Comparison of ENCODE assay signal across 11 cellular contexts in genomic region chr14:105529506-105530445, GRCh38. TPM values are rescaled to one million over a fixed set of nuclear protein-coding genes. Genes with fewer than 3 reads are reported as not detected.
DNase-seq lines count a peak whose midpoint lies in the region; ATAC-seq and TF ChIP-seq lines count a peak whose summit lies in the region.
"Had no signal": no experiment of that assay in that cellular context is flagged by ENCODE, and none has a peak within 500 bp of the region (broad histone marks: within the 10 kb centered on the region; RNA-seq: fewer than 3 reads in every experiment).

No MANE protein-coding gene starts in this region.

- DNase-seq in GM23338 (ENCODE audit: low spot score) = peak; percentile 3
- DNase-seq in activated CD8-positive, alpha-beta memory T cell treated with anti-CD3 and anti-CD28 coated beads, Interleukin-2, amount 10 ng/mL, durations not matched to agents 7 days and 5 days = peak; percentile 74
- DNase-seq in heart right ventricle = peak in 1 of 2 donors; percentile 66
- DNase-seq in stimulated activated CD4-positive, alpha-beta T cell treated with anti-CD3 and anti-CD28 coated beads, TNF-alpha, amount 100 ng/mL, for 4 hours (ENCODE audit: low read depth in 3 of 3) = peak in 2 of 3 experiments; percentile 35 to 45
- DNase-seq in SKM-1 treated with dmso at 0.1 percent for 144 hours (lab: John Stamatoyannopoulos, UW; ENCODE audit: unreplicated experiment) = no peak
- DNase-seq in HK-2 (ENCODE audit: unreplicated experiment) = no peak
- DNase-seq: DMS79 treated with DMSO at 0.1 percent for 48 hours, NCI-H1092 treated with DMSO at 0.1 percent for 48 hours had no signal

- H3K79me2 ChIP-seq in GM23338 (replicated peaks; ENCODE audit: insufficient read depth) = no peaks in the 10 kb centered on the region

- H3K27me3 Mint-ChIP-seq in GM23338 (ENCODE audit: insufficient read depth, low read depth, poor library complexity) = peaks cover 34% of the 10 kb centered on the region
- H3K27me3 Mint-ChIP-seq in activated CD8-positive, alpha-beta memory T cell treated with anti-CD3 and anti-CD28 coated beads, Interleukin-2, amount 10 ng/mL, durations not matched to agents 7 days and 5 days = peaks cover 10% of the 10 kb centered on the region

- H3K9me3 Mint-ChIP-seq in GM23338 = peaks cover 22% of the 10 kb centered on the region
- no peaks in the 10 kb centered on the region for H3K9me3 Mint-ChIP-seq in activated CD8-positive, alpha-beta memory T cell treated with anti-CD3 and anti-CD28 coated beads, Interleukin-2, amount 10 ng/mL, durations not matched to agents 7 days and 5 days (ENCODE audit: low read depth)

- no peak for ATAC-seq in GM23338
- peak; percentile 34 for ATAC-seq in activated CD8-positive, alpha-beta memory T cell treated with anti-CD3 and anti-CD28 coated beads, Interleukin-2, amount 10 ng/mL, durations not matched to agents 7 days and 5 days
- peak in 5 of 8 donors; percentile 6 to 39 (median 23) for ATAC-seq in heart right ventricle
- ATAC-seq in HG03469 (IDR thresholded peaks at IDR 0.05; ENCODE audit: unreplicated experiment) = no peak
- ATAC-seq in GM21381 (IDR thresholded peaks at IDR 0.05; ENCODE audit: unreplicated experiment) = no peak

- no peaks in the 10 kb centered on the region for H3K4me1 ChIP-seq in GM23338 (ENCODE audit: insufficient read depth)
- peaks cover 11 to 38% (median 30%) of the 10 kb centered on the region in 9 donors for H3K4me1 ChIP-seq in heart right ventricle

- CTCF ChIA-PET in activated CD8-positive, alpha-beta memory T cell treated with anti-CD3 and anti-CD28 coated beads, Interleukin-2, amount 10 ng/mL, durations not matched to agents 7 days and 5 days (lab: Charles Lee) = interaction anchor here (1.0 to 5.5 kb wide), 10 partner anchors 8 to 178 kb away, joined by 3 to 42 read pairs (median 11); no protein-coding TSS in a partner anchor

- no peak overlapping the region for H3K4me3 Mint-ChIP-seq in GM23338
- peak overlapping the region; percentile 81 for H3K4me3 Mint-ChIP-seq in activated CD8-positive, alpha-beta memory T cell treated with anti-CD3 and anti-CD28 coated beads, Interleukin-2, amount 10 ng/mL, durations not matched to agents 7 days and 5 days

- H3K4me3 ChIP-seq in GM23338 = no peak overlapping the region
- peak overlapping the region; percentile 14 to 83 (median 69) for H3K4me3 ChIP-seq in heart right ventricle

- H3K9me3 ChIP-seq in heart right ventricle = no peaks in the 10 kb centered on the region

- H3K27ac ChIP-seq in GM23338 (ENCODE audit: low read depth) (no peak overlapping the region), heart right ventricle (peak overlapping the region in 3 of 10 donors; percentile 15 to 28 (median 17))
- H3K27ac ChIP-seq: epithelial cell of prostate had no signal

- no peaks in the 10 kb centered on the region for H3K36me3 ChIP-seq in GM23338 (ENCODE audit: insufficient read depth)
- no peaks in the 10 kb centered on the region for H3K36me3 ChIP-seq in heart right ventricle

- H3K4me1 Mint-ChIP-seq in GM23338 = peaks cover 3% of the 10 kb centered on the region; the same call in 1 of the 3 replicates
- H3K4me1 Mint-ChIP-seq in activated CD8-positive, alpha-beta memory T cell treated with anti-CD3 and anti-CD28 coated beads, Interleukin-2, amount 10 ng/mL, durations not matched to agents 7 days and 5 days = peaks cover 21% of the 10 kb centered on the region

- no peak for TF ChIP-seq CTCF in GM23338 (conservative IDR thresholded peaks at IDR 0.05; ENCODE audit: low read depth in 2 of 2)
- no peak for TF ChIP-seq CTCF in heart right ventricle (IDR thresholded peaks at IDR 0.05)

- H2AFZ ChIP-seq in GM23338 = no peak overlapping the region

- peaks cover 33% of the 10 kb centered on the region for H3K27me3 ChIP-seq in GM23338 (ENCODE audit: insufficient read depth)
- H3K27me3 ChIP-seq in heart right ventricle = peaks cover 0 to 53% (median 0%) of the 10 kb centered on the region in 7 donors

- H3K4me2 ChIP-seq in GM23338 = no peak overlapping the region

- 52 to 53% methylated on average over 69 to 77 of the region's 78 CpGs for WGBS in heart right ventricle, 2 donors

- no peaks in the 10 kb centered on the region for H3K9me2 ChIP-seq in GM23338 (ENCODE audit: insufficient read depth)

- H3K36me3 Mint-ChIP-seq in GM23338 (ENCODE audit: low read depth) = peaks cover 9% of the 10 kb centered on the region; the same call in 2 of the 3 replicates
- H3K36me3 Mint-ChIP-seq in activated CD8-positive, alpha-beta memory T cell treated with anti-CD3 and anti-CD28 coated beads, Interleukin-2, amount 10 ng/mL, durations not matched to agents 7 days and 5 days = no peaks in the 10 kb centered on the region

- H3K27ac Mint-ChIP-seq in GM23338 = no peak overlapping the region
- peak overlapping the region; percentile 87 for H3K27ac Mint-ChIP-seq in activated CD8-positive, alpha-beta memory T cell treated with anti-CD3 and anti-CD28 coated beads, Interleukin-2, amount 10 ng/mL, durations not matched to agents 7 days and 5 days

- no peaks in the 10 kb centered on the region for H3F3A ChIP-seq in GM23338 (replicated peaks; ENCODE audit: low read depth)

- no peaks in the 10 kb centered on the region for H4K20me1 ChIP-seq in GM23338 (replicated peaks; ENCODE audit: insufficient read depth)

- intact Hi-C loops in heart right ventricle (cut with DNase I) = loop anchor here in 8 of 10 donors (2.0 to 10.0 kb wide), 7 partner anchors 37 to 162 kb away; partner anchors contain the start of gene TEDC1 (in 2 of the 8)

TF ChIP-seq in GM23338, 12 proteins besides CTCF, POLR2A, EP300 and RAD21 (continues in another document):
- no peak for TF ChIP-seq EZH2phosphoT487 (IDR thresholded peaks at IDR 0.05; ENCODE audit: unreplicated experiment)
- no peak for TF ChIP-seq POLR2AphosphoS5 (IDR thresholded peaks at IDR 0.05; ENCODE audit: low read depth)
- no peak for TF ChIP-seq ZNF331 (CRISPR knock-in tag; IDR thresholded peaks at IDR 0.05; ENCODE audit: low read depth)
- TF ChIP-seq EZH2 (IDR thresholded peaks at IDR 0.05; ENCODE audit: low read depth, unreplicated experiment) = no peak
- no peak for TF ChIP-seq JUNB (IDR thresholded peaks at IDR 0.05; ENCODE audit: unreplicated experiment)
- TF ChIP-seq STAT1 (IDR thresholded peaks at IDR 0.05; ENCODE audit: unreplicated experiment) = no peak
- TF ChIP-seq, protein P1, sequence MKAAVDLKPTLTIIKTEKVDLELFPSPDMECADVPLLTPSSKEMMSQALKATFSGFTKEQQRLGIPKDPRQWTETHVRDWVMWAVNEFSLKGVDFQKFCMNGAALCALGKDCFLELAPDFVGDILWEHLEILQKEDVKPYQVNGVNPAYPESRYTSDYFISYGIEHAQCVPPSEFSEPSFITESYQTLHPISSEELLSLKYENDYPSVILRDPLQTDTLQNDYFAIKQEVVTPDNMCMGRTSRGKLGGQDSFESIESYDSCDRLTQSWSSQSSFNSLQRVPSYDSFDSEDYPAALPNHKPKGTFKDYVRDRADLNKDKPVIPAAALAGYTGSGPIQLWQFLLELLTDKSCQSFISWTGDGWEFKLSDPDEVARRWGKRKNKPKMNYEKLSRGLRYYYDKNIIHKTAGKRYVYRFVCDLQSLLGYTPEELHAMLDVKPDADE (IDR thresholded peaks at IDR 0.05) = no peak

RNA-seq across cellular contexts. Expression of gene TMEM121, which starts 3.4 kb away (rescaled TPM):
- 0.93 and 1.3 TPM in 2 replicates for total RNA-seq in GM23338 (2014; rRNA removed; shearing (Covaris generic))
- polyA plus RNA-seq in GM23338 (2016; fragmentation: Nextera tagmentation; extraction: Ambion mirVana) (0.13 and 0.42 TPM in 2 replicates), heart right ventricle (1 to 10 TPM; 1.3 to 2.6 TPM)
- 10 to 100 TPM; 11.5 to 11.9 TPM for total RNA-seq in activated CD8-positive, alpha-beta memory T cell treated with anti-CD3 and anti-CD28 coated beads, Interleukin-2, amount 10 ng/mL, durations not matched to agents 7 days and 5 days
- total RNA-seq in heart right ventricle = 1 to 10 TPM in 8 of 10 donors, under 1 TPM in 2; 0.93 to 2.3 (median 1.7) TPM

RNA-seq across cellular contexts. Expression of gene TEDC1, which starts 38.7 kb away (rescaled TPM):
- total RNA-seq in GM23338 (2014; rRNA removed; shearing (Covaris generic)) = 3.9 and 16.3 TPM in 2 replicates
- polyA plus RNA-seq in GM23338 (2016; fragmentation: Nextera tagmentation; extraction: Ambion mirVana) (4.1 and 5.9 TPM in 2 replicates), heart right ventricle (10 to 100 TPM in 1 of 2 donors, 1 to 10 TPM in 1; 8.4 to 10.0 TPM)
- total RNA-seq in activated CD8-positive, alpha-beta memory T cell treated with anti-CD3 and anti-CD28 coated beads, Interleukin-2, amount 10 ng/mL, durations not matched to agents 7 days and 5 days = 10 to 100 TPM; 40.6 to 56.8 TPM
- total RNA-seq in heart right ventricle = 1 to 10 TPM; 2.3 to 5.2 (median 4.2) TPM

RNA-seq across cellular contexts. Expression of gene CRIP1, which starts 43.1 kb away (rescaled TPM):
- total RNA-seq in GM23338 (2014; rRNA removed; shearing (Covaris generic)) = 0.80 and 7.7 TPM in 2 replicates
- polyA plus RNA-seq in GM23338 (2016; fragmentation: Nextera tagmentation; extraction: Ambion mirVana) (8.4 and 13.2 TPM in 2 replicates), heart right ventricle (100 to 1,000 TPM; 149 to 170 TPM)
- 100 to 1,000 TPM; 546 to 574 TPM for total RNA-seq in activated CD8-positive, alpha-beta memory T cell treated with anti-CD3 and anti-CD28 coated beads, Interleukin-2, amount 10 ng/mL, durations not matched to agents 7 days and 5 days
- total RNA-seq in heart right ventricle = 100 to 1,000 TPM in 1 of 10 donors, 10 to 100 TPM in 9; 34.0 to 131 (median 51.0) TPM

RNA-seq across cellular contexts. Expression of gene CRIP2, which starts 55.2 kb away (rescaled TPM):
- total RNA-seq in GM23338 (2014; rRNA removed; shearing (Covaris generic)) = 3.4 and 5.0 TPM in 2 replicates
- polyA plus RNA-seq in GM23338 (2016; fragmentation: Nextera tagmentation; extraction: Ambion mirVana) (9.6 and 12.3 TPM in 2 replicates), heart right ventricle (1,000 to 10,000 TPM; 1,120 to 1,194 TPM)
- total RNA-seq in activated CD8-positive, alpha-beta memory T cell treated with anti-CD3 and anti-CD28 coated beads, Interleukin-2, amount 10 ng/mL, durations not matched to agents 7 days and 5 days = under 1 TPM in 1 of 2 experiments, not detected in 1; 0.68 TPM
- 1,000 to 10,000 TPM in 3 of 10 donors, 100 to 1,000 TPM in 7; 731 to 1,223 (median 884) TPM for total RNA-seq in heart right ventricle

Comparison
In these comparisons a context has a peak if more than half of its experiments do, and no peak if none do; other contexts are left out.
1. ATAC-seq: peak in activated CD8-positive, alpha-beta memory T cell treated with anti-CD3 and anti-CD28 coated beads, Interleukin-2, amount 10 ng/mL, durations not matched to agents 7 days and 5 days (single experiment) and heart right ventricle (5 of 8); none in GM23338 (single experiment), HG03469 (single experiment) and GM21381 (single experiment).
2. DNase-seq: peak in GM23338 (single experiment), activated CD8-positive, alpha-beta memory T cell treated with anti-CD3 and anti-CD28 coated beads, Interleukin-2, amount 10 ng/mL, durations not matched to agents 7 days and 5 days (single experiment) and stimulated activated CD4-positive, alpha-beta T cell treated with anti-CD3 and anti-CD28 coated beads, TNF-alpha, amount 100 ng/mL, for 4 hours (2 of 3); none in SKM-1 treated with dmso at 0.1 percent for 144 hours (single experiment) and HK-2 (single experiment).